In genomic region chr14:93548102-93548843, GRCh38 we compare ENCODE assay signal across 16 cellular contexts.
DNase-seq lines count a peak whose midpoint lies in the region; ATAC-seq, FAIRE-seq and TF ChIP-seq lines count a peak whose summit lies in the region.
"Had no signal": no experiment of that assay in that cellular context is flagged by ENCODE, and none has a peak within 500 bp of the region (broad histone marks: within the 10 kb centered on the region; RNA-seq: fewer than 3 reads in every experiment).

No MANE protein-coding gene starts in this region.

- POLR2A ChIA-PET in naive thymus-derived CD8-positive, alpha-beta T cell (lab: Charles Lee): no interaction called here

- intact Hi-C loops in lower leg skin (cut with DNase I; ENCODE audit: low total_unique reads): no loop called here

- no peak overlapping the region for H3K27ac Mint-ChIP-seq in naive thymus-derived CD8-positive, alpha-beta T cell
- H3K27ac Mint-ChIP-seq: activated naive CD4-positive, alpha-beta T cell treated with anti-CD3 and anti-CD28 coated beads, Interleukin-2, amount 50 U/mL, for 72 hours; dendritic cell treated with granulocyte-macrophage colony-stimulating factor and Interleukin-4, amounts not matched to agents 40 ng/mL and 50 ng/mL, for 4 days; T-cell had no signal

- no peaks in the 10 kb centered on the region for H3K4me1 Mint-ChIP-seq in naive thymus-derived CD8-positive, alpha-beta T cell
- H3K4me1 Mint-ChIP-seq: T-cell had no signal

- FAIRE-seq in islet of Langerhans (lab: Jason Lieb, UNC): peak; percentile 49

- TF ChIP-seq POLR2A in lower leg skin (IDR thresholded peaks at IDR 0.05): no peak

- WGBS in lower leg skin, 2 donors: 78 to 79% methylated on average over 3 of the region's 3 CpGs

- no peak overlapping the region for H3K4me3 Mint-ChIP-seq in naive thymus-derived CD8-positive, alpha-beta T cell
- H3K4me3 Mint-ChIP-seq: CD14-positive monocyte; dendritic cell treated with granulocyte-macrophage colony-stimulating factor and Interleukin-4, amounts not matched to agents 40 ng/mL and 50 ng/mL, for 4 days; T-cell had no signal

- ATAC-seq in GM18858 (IDR thresholded peaks at IDR 0.05; ENCODE audit: unreplicated experiment) (peak; percentile 53), GM21786 (IDR thresholded peaks at IDR 0.05; ENCODE audit: unreplicated experiment) (peak; percentile 87), HG03196 (IDR thresholded peaks at IDR 0.05; ENCODE audit: unreplicated experiment) (peak; percentile 85)
- ATAC-seq in naive thymus-derived CD8-positive, alpha-beta T cell: no peak
- ATAC-seq: activated naive CD4-positive, alpha-beta T cell treated with anti-CD3 and anti-CD28 coated beads, Interleukin-2, amount 50 U/mL, for 72 hours; T-cell had no signal

- no peaks in the 10 kb centered on the region for H3K36me3 Mint-ChIP-seq in naive thymus-derived CD8-positive, alpha-beta T cell
- H3K36me3 Mint-ChIP-seq: activated naive CD4-positive, alpha-beta T cell treated with anti-CD3 and anti-CD28 coated beads, Interleukin-2, amount 50 U/mL, for 72 hours; CD14-positive monocyte; T-cell had no signal

- no peak overlapping the region for H3K4me3 ChIP-seq in lower leg skin (ENCODE audit: low read depth, poor library complexity, severe bottlenecking)
- H3K4me3 ChIP-seq: hepatocyte, sigmoid colon, vagina had no signal

- no peaks in the 10 kb centered on the region for H3K9me3 Mint-ChIP-seq in naive thymus-derived CD8-positive, alpha-beta T cell
- H3K9me3 Mint-ChIP-seq: activated naive CD4-positive, alpha-beta T cell treated with anti-CD3 and anti-CD28 coated beads, Interleukin-2, amount 50 U/mL, for 72 hours; CD14-positive monocyte; dendritic cell treated with granulocyte-macrophage colony-stimulating factor and Interleukin-4, amounts not matched to agents 40 ng/mL and 50 ng/mL, for 4 days; T-cell had no signal

- TF ChIP-seq CTCF in lower leg skin (IDR thresholded peaks at IDR 0.05): no peak

- peaks cover 6 to 47% (median 17%) of the 10 kb centered on the region in 5 donors for H3K27me3 Mint-ChIP-seq in naive thymus-derived CD8-positive, alpha-beta T cell

- no peak for DNase-seq in naive thymus-derived CD8-positive, alpha-beta T cell
- DNase-seq in NCI-H2196 treated with DMSO at 0.1 percent for 48 hours (lab: John Stamatoyannopoulos, UW; ENCODE audit: unreplicated experiment) (no peak), lower leg skin (ENCODE audit: low spot score in 2 of 2) (no peak), NCI-H146 (lab: John Stamatoyannopoulos, UW) (no peak)
- DNase-seq: NCI-H526 treated with DMSO at 0.1 percent for 48 hours, sigmoid colon, T-cell had no signal

Comparison
In these comparisons a context has a peak if more than half of its experiments do, and no peak if none do; other contexts are left out.
1. ATAC-seq: peak in GM18858 (single experiment), GM21786 (single experiment) and HG03196 (single experiment); none in naive thymus-derived CD8-positive, alpha-beta T cell (0 of 2).